In the genomic region with DNA sequence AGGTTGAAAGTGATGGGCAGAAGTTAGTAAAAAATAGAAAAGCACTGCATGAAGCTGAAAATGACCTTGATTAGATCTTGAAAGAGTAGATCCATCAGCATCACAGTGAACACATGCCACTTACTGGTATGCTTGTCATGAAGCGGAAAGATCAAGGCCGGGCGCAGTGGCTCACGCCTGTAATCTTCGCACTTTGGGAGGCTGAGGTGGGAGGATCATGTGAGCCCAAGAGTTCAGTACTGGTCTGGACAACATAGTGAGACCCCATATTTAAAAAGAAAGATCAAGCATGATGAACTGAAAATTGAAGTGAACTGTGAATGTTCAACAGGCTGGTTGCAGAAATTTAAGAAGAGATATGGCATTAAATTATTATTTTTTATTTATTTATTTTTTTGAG, we compare ENCODE assay signal across 14 cellular contexts.
"Had no signal": no experiment of that assay in that cellular context is flagged by ENCODE, and none has a peak within 500 bp of the region (broad histone marks: within the 10 kb centered on the region; RNA-seq: fewer than 3 reads in every experiment).

No MANE protein-coding gene starts in this region.

- H3K4me3 ChIP-seq: lower lobe of right lung, skin epidermis had no signal

- DNase-seq: activated CD4-positive, alpha-beta T cell treated with anti-CD3 and anti-CD28 coated beads for 1 hour; activated CD4-positive, alpha-beta T cell treated with anti-CD3 and anti-CD28 coated beads, Interleukin-2, amount 50 U/mL, for 48 hours; activated gamma-delta T cell; effector memory CD8-positive, alpha-beta T cell; lower lobe of right lung; occipital lobe; stimulated activated CD4-positive, alpha-beta T cell treated with anti-CD3 and anti-CD28 coated beads, Interleukin-15, amount 100 ng/mL, for 24 hours; stimulated activated CD4-positive, alpha-beta T cell treated with anti-CD3 and anti-CD28 coated beads, Interleukin-2, amount 100 ng/mL, for 48 hours; WERI-Rb-1 had no signal

- H3K36me3 ChIP-seq: lower lobe of right lung had no signal

- H3K27me3 Mint-ChIP-seq: activated naive CD4-positive, alpha-beta T cell treated with anti-CD3 and anti-CD28 coated beads, Interleukin-2, amount 50 U/mL, for 24 hours; effector memory CD8-positive, alpha-beta T cell; progenitor cell of endocrine pancreas; stimulated activated naive CD8-positive, alpha-beta T cell treated with anti-CD3 and anti-CD28 coated beads, Interleukin-15, Interleukin-2, amounts not matched to agents 100 ng/mL and 50 ng/mL, for 24 hours; type B pancreatic cell had no signal

- H3K9me3 ChIP-seq: lower lobe of right lung had no signal

- H3K4me3 Mint-ChIP-seq: activated naive CD4-positive, alpha-beta T cell treated with anti-CD3 and anti-CD28 coated beads, Interleukin-2, amount 50 U/mL, for 24 hours; stimulated activated naive CD8-positive, alpha-beta T cell treated with anti-CD3 and anti-CD28 coated beads, Interleukin-15, Interleukin-2, amounts not matched to agents 100 ng/mL and 50 ng/mL, for 24 hours; type B pancreatic cell had no signal

- H3K27ac Mint-ChIP-seq: activated naive CD4-positive, alpha-beta T cell treated with anti-CD3 and anti-CD28 coated beads, Interleukin-2, amount 50 U/mL, for 24 hours; effector memory CD8-positive, alpha-beta T cell; progenitor cell of endocrine pancreas; stimulated activated naive CD8-positive, alpha-beta T cell treated with anti-CD3 and anti-CD28 coated beads, Interleukin-15, Interleukin-2, amounts not matched to agents 100 ng/mL and 50 ng/mL, for 24 hours; type B pancreatic cell had no signal

- H3K27ac ChIP-seq: lower lobe of right lung, skin epidermis, WERI-Rb-1 had no signal

- H3K4me1 ChIP-seq: lower lobe of right lung had no signal

- H3K9me3 Mint-ChIP-seq: activated naive CD4-positive, alpha-beta T cell treated with anti-CD3 and anti-CD28 coated beads, Interleukin-2, amount 50 U/mL, for 24 hours; effector memory CD8-positive, alpha-beta T cell; stimulated activated naive CD8-positive, alpha-beta T cell treated with anti-CD3 and anti-CD28 coated beads, Interleukin-15, Interleukin-2, amounts not matched to agents 100 ng/mL and 50 ng/mL, for 24 hours; type B pancreatic cell had no signal
